Comparison of ENCODE assay signal across 16 cellular contexts in genomic region chr7:115924398-115924797, GRCh38.
"Had no signal": no experiment of that assay in that cellular context is flagged by ENCODE, and none has a peak within 500 bp of the region (broad histone marks: within the 10 kb centered on the region; RNA-seq: fewer than 3 reads in every experiment).

No MANE protein-coding gene starts in this region.

- H3K27me3 Mint-ChIP-seq: activated CD4-positive, alpha-beta memory T cell treated with anti-CD3 and anti-CD28 coated beads for 36 hours; activated naive CD8-positive, alpha-beta T cell; dendritic cell treated with granulocyte-macrophage colony-stimulating factor and Interleukin-4, amounts not matched to agents 40 ng/mL and 50 ng/mL, for 4 days had no signal

- ATAC-seq: esophagus mucosa, heart left ventricle had no signal

- H3K9me3 Mint-ChIP-seq: activated CD4-positive, alpha-beta memory T cell treated with anti-CD3 and anti-CD28 coated beads for 36 hours; dendritic cell treated with granulocyte-macrophage colony-stimulating factor and Interleukin-4, amounts not matched to agents 40 ng/mL and 50 ng/mL, for 4 days had no signal

- DNase-seq: activated CD4-positive, alpha-beta memory T cell treated with anti-CD3 and anti-CD28 coated beads for 36 hours; activated gamma-delta T cell; activated T-cell treated with anti-CD3 and anti-CD28 coated beads, Interleukin-2, amount 50 U/mL, for 48 hours; amygdala; cerebellar nuclear complex; foreskin melanocyte; heart left ventricle; islet precursor cell; left ventricle myocardium inferior; mesenchymal stem cell; retina; stimulated activated CD4-positive, alpha-beta T cell treated with anti-CD3 and anti-CD28 coated beads, Interleukin-4, amount 100 ng/mL, for 4 hours; T-helper 9 cell had no signal

- H3K27ac Mint-ChIP-seq: activated CD4-positive, alpha-beta memory T cell treated with anti-CD3 and anti-CD28 coated beads for 36 hours; activated naive CD8-positive, alpha-beta T cell; dendritic cell treated with granulocyte-macrophage colony-stimulating factor and Interleukin-4, amounts not matched to agents 40 ng/mL and 50 ng/mL, for 4 days had no signal

- H3K36me3 Mint-ChIP-seq: activated CD4-positive, alpha-beta memory T cell treated with anti-CD3 and anti-CD28 coated beads for 36 hours; activated naive CD8-positive, alpha-beta T cell had no signal

- H3K4me3 Mint-ChIP-seq: activated CD4-positive, alpha-beta memory T cell treated with anti-CD3 and anti-CD28 coated beads for 36 hours; activated naive CD8-positive, alpha-beta T cell; dendritic cell treated with granulocyte-macrophage colony-stimulating factor and Interleukin-4, amounts not matched to agents 40 ng/mL and 50 ng/mL, for 4 days had no signal
